ENCODE assay signal across 29 cellular contexts in the genomic region with DNA sequence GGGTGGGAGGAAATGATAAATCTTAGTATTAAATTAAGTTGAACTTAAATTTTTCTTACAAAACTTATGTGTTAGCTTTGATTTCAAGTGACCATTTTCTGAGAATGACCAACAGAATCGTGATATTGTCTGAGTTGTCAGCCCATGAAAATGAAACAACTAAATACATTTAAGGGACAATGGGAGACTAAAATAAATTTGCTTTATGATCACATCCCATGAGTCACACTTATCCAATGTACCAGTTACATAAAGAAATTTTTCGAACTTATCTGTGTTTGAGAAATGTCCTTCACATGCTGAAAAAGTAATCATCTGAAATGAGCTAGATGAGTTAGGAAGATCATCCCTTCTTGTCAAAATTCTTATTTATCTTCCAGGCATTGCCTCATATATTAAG.
"Had no signal": no experiment of that assay in that cellular context is flagged by ENCODE, and none has a peak within 500 bp of the region (broad histone marks: within the 10 kb centered on the region; RNA-seq: fewer than 3 reads in every experiment).

No MANE protein-coding gene starts in this region.

- H3K4me1 ChIP-seq: body of pancreas, breast epithelium had no signal

- H3K27me3 ChIP-seq: body of pancreas, brain microvascular endothelial cell, breast epithelium had no signal

- FAIRE-seq: astrocyte, TTC549 had no signal

- DNase-seq: activated B cell treated with CpG ODN at 0.5 μM for 24 hours; activated CD4-positive, alpha-beta memory T cell treated with anti-CD3 and anti-CD28 coated beads, Interleukin-2, amount 10 ng/mL, durations not matched to agents 7 days and 5 days; activated CD4-positive, alpha-beta T cell treated with anti-CD3 and anti-CD28 coated beads for 4 hours; activated CD4-positive, alpha-beta T cell treated with anti-CD3 and anti-CD28 coated beads, Interleukin-2, amount 10 ng/mL, durations not matched to agents 7 days and 5 days; activated CD4-positive, alpha-beta T cell treated with anti-CD3 and anti-CD28 coated beads, Interleukin-2, amount 50 U/mL, for 48 hours; activated CD4-positive, CD25-positive, alpha-beta regulatory T cell treated with anti-CD3 and anti-CD28 coated beads, Interleukin-2, amount 50 U/mL, for 72 hours; activated CD8-positive, alpha-beta memory T cell treated with anti-CD3 and anti-CD28 coated beads for 24 hours; activated CD8-positive, alpha-beta memory T cell treated with anti-CD3 and anti-CD28 coated beads, Interleukin-2, amount 10 ng/mL, durations not matched to agents 7 days and 5 days; activated CD8-positive, alpha-beta memory T cell treated with anti-CD3 and anti-CD28 coated beads, Interleukin-2, amount 50 U/mL, for 48 hours; activated CD8-positive, alpha-beta T cell treated with anti-CD3 and anti-CD28 coated beads, Interleukin-2, amount 10 ng/mL, durations not matched to agents 7 days and 5 days; activated effector memory CD4-positive, alpha-beta T cell treated with Interleukin-2 at 50 U/mL for 16 hours; activated gamma-delta T cell; activated naive CD4-positive, alpha-beta T cell treated with anti-CD3 and anti-CD28 coated beads, Interleukin-2, amount 10 ng/mL, durations not matched to agents 7 days and 5 days; activated naive CD4-positive, alpha-beta T cell treated with Interleukin-2 at 50 U/mL for 16 hours; activated naive CD8-positive, alpha-beta T cell treated with anti-CD3 and anti-CD28 coated beads, Interleukin-2, amount 10 ng/mL, durations not matched to agents 7 days and 5 days; activated naive CD8-positive, alpha-beta T cell treated with anti-CD3 and anti-CD28 coated beads, Interleukin-2, amount 50 U/mL, for 24 hours; activated T-cell treated with anti-CD3 and anti-CD28 coated beads, Interleukin-2, amount 50 U/mL, for 24 hours; activated T-cell treated with anti-CD3 and anti-CD28 coated beads, Interleukin-2, amount 50 U/mL, for 48 hours; amniotic stem cell; aorta; body of pancreas; brain microvascular endothelial cell; central memory CD4-positive, alpha-beta T cell; T-helper 2 cell; T-helper 9 cell had no signal

- H3K27ac ChIP-seq: body of pancreas, brain microvascular endothelial cell, breast epithelium, VCaP had no signal

- H3K36me3 ChIP-seq: brain microvascular endothelial cell, breast epithelium had no signal

- H3K4me3 ChIP-seq: body of pancreas, breast epithelium had no signal

- H3K9me3 ChIP-seq: body of pancreas, breast epithelium had no signal

- ATAC-seq: activated CD8-positive, alpha-beta memory T cell treated with anti-CD3 and anti-CD28 coated beads, Interleukin-2, amount 10 ng/mL, durations not matched to agents 7 days and 5 days; activated CD8-positive, alpha-beta T cell treated with anti-CD3 and anti-CD28 coated beads, Interleukin-2, amount 10 ng/mL, durations not matched to agents 7 days and 5 days; activated naive CD8-positive, alpha-beta T cell treated with anti-CD3 and anti-CD28 coated beads, Interleukin-2, amount 50 U/mL, for 24 hours; body of pancreas had no signal
